8 cellular contexts compared by ENCODE assay signal in genomic region chr4:39637572-39638357, GRCh38. TPM values are rescaled to one million over a fixed set of nuclear protein-coding genes. Genes with fewer than 3 reads are reported as not detected.
DNase-seq lines count a peak whose midpoint lies in the region; ATAC-seq and TF ChIP-seq lines count a peak whose summit lies in the region.

No MANE protein-coding gene starts in this region.

- no peaks in the 10 kb centered on the region for H3K36me3 ChIP-seq in OCI-LY3 (replicated peaks; ENCODE audit: low read depth, low read length)
- H3K36me3 ChIP-seq in prostate gland, result no peaks in the 10 kb centered on the region

- ATAC-seq in HG03139 (IDR thresholded peaks at IDR 0.05; ENCODE audit: unreplicated experiment), result peak; percentile 13
- ATAC-seq in HG02840 (IDR thresholded peaks at IDR 0.05; ENCODE audit: low FRiP score, unreplicated experiment), result no peak

- H4K20me1 ChIP-seq in OCI-LY3 (ENCODE audit: insufficient read depth, low read length), result no peaks in the 10 kb centered on the region

- H3K27ac ChIP-seq in OCI-LY3 (ENCODE audit: low read length) (peak overlapping the region; percentile 73), prostate gland (peak overlapping the region; percentile 99)

- H3K4me2 ChIP-seq in OCI-LY3 (ENCODE audit: low read length), result peak overlapping the region; percentile 96

- H3K79me2 ChIP-seq in OCI-LY3 (ENCODE audit: low read length), result 0 out of 2 replicates have a peak, but pooled peaks cover 5% of the 10 kb centered on the region

- TF ChIP-seq CTCF in OCI-LY3 (IDR thresholded peaks at IDR 0.05; ENCODE audit: low read depth, low read length) (no peak), prostate gland (IDR thresholded peaks at IDR 0.05) (no peak)

- H3K4me1 ChIP-seq in OCI-LY3 (ENCODE audit: low read length) (peaks cover 39% of the 10 kb centered on the region), prostate gland (replicated peaks) (peaks cover 12% of the 10 kb centered on the region)

- WGBS in prostate gland, result under 1% methylated on average over 30 of the region's 30 CpGs

- TF ChIP-seq POLR2A in prostate gland (IDR thresholded peaks at IDR 0.05), result no peak

- peak overlapping the region; percentile 50; the same call in 1 of the 2 replicates for H2AFZ ChIP-seq in OCI-LY3 (ENCODE audit: low read depth, low read length)

- intact Hi-C loops in prostate gland (cut with DNase I), result loop anchor here (2.0 to 10.0 kb wide), 5 partner anchors 60 to 340 kb away; partner anchors contain the start of genes PDS5A, RFC1, UBE2K and UGDH

- H3K27me3 ChIP-seq in OCI-LY3 (ENCODE audit: low read depth, low read length), result no peaks in the 10 kb centered on the region
- H3K27me3 ChIP-seq in prostate gland (replicated peaks; ENCODE audit: insufficient read depth), result no peaks in the 10 kb centered on the region

- H3K9me3 ChIP-seq in OCI-LY3 (ENCODE audit: insufficient read depth, low read length) (no peaks in the 10 kb centered on the region), prostate gland (no peaks in the 10 kb centered on the region)

- DNase-seq in activated CD4-positive, alpha-beta T cell treated with anti-CD3 and anti-CD28 coated beads for 48 hours, result peak; percentile 22
- no peak for DNase-seq in activated CD4-positive, alpha-beta T cell treated with anti-CD3 and anti-CD28 coated beads for 1 hour
- DNase-seq in anterior cingulate cortex (lab: John Stamatoyannopoulos, UW) (peak in 49 of 58 donors; percentile 6 to 65 (median 34)), hippocampal formation (lab: John Stamatoyannopoulos, UW) (peak; percentile 57 to 75), prostate gland (ENCODE audit: low spot score) (peak; percentile 64)

- peak overlapping the region; percentile 72 for H3K9ac ChIP-seq in OCI-LY3 (ENCODE audit: low read length)

- peak overlapping the region; percentile 87 for H3K4me3 ChIP-seq in OCI-LY3 (ENCODE audit: low read length)
- peak overlapping the region; percentile 88 to 99 for H3K4me3 ChIP-seq in prostate gland

RNA-seq across cellular contexts. Expression of gene SMIM14, which starts 0.9 kb away (rescaled TPM):
- 100 to 1,000 TPM in 1 of 2 donors, 10 to 100 TPM in 1; 36.1 to 101 TPM for total RNA-seq in prostate gland
